8 cellular contexts compared by ENCODE assay signal in genomic region chr1:2198571-2198970, GRCh38. TPM values are rescaled to one million over a fixed set of nuclear protein-coding genes. Genes with fewer than 3 reads are reported as not detected.
A peak's percentile ranks its signal among the peaks of the same experiment; 100 is the strongest.
DNase-seq lines count a peak whose midpoint lies in the region; ATAC-seq and TF ChIP-seq lines count a peak whose summit lies in the region.

No MANE protein-coding gene starts in this region.

- peak overlapping the region; percentile 21 for H3K9ac ChIP-seq in fibroblast of lung (ENCODE audit: insufficient read depth, low read length)

- H3K27ac ChIP-seq in CD8-positive, alpha-beta T cell (ENCODE audit: low read depth, low read length) = peak overlapping the region; percentile 56
- peak overlapping the region; percentile 81 for H3K27ac ChIP-seq in fibroblast of lung (ENCODE audit: insufficient read depth, low read length)
- peak overlapping the region; percentile 70 to 71 for H3K27ac ChIP-seq in prostate gland

- 45% methylated on average over 11 of the region's 11 CpGs for WGBS in prostate gland

- CTCF ChIA-PET in CD8-positive, alpha-beta T cell (lab: Charles Lee) = interaction anchor here (1.1 to 12.6 kb wide), 3 partner anchors 113 to 186 kb away, joined by 3 to 332 read pairs (median 3); partner anchors contain the start of genes MORN1 and RER1

- H3K27ac Mint-ChIP-seq in CD8-positive, alpha-beta T cell = peak overlapping the region; percentile 89
- H3K27ac Mint-ChIP-seq in T-helper 17 cell = peak overlapping the region; percentile 86

- H3K4me2 ChIP-seq in fibroblast of lung (ENCODE audit: extremely low read depth, insufficient read depth, low read length) = no peak overlapping the region

- no peak overlapping the region for H2AFZ ChIP-seq in fibroblast of lung (ENCODE audit: low read length)

- H3K9me3 ChIP-seq in CD8-positive, alpha-beta T cell (ENCODE audit: low read length) = no peaks in the 10 kb centered on the region
- H3K9me3 ChIP-seq in T-helper 17 cell (ENCODE audit: control insufficient read depth, low read length, poor library complexity, severe bottlenecking) (no peaks in the 10 kb centered on the region), fibroblast of lung (ENCODE audit: control insufficient read depth, insufficient read depth, low read depth, low read length) (no peaks in the 10 kb centered on the region), prostate gland (no peaks in the 10 kb centered on the region)

- ATAC-seq in CD8-positive, alpha-beta T cell = no peak
- ATAC-seq in T-helper 17 cell = no peak

- H3K4me1 ChIP-seq in CD8-positive, alpha-beta T cell (ENCODE audit: insufficient read depth, low read length) = peaks cover 36% of the 10 kb centered on the region
- H3K4me1 ChIP-seq in fibroblast of lung (ENCODE audit: control insufficient read depth, extremely low read depth, insufficient read depth, low read length) (peaks cover 2% of the 10 kb centered on the region), prostate gland (replicated peaks) (peaks cover 9% of the 10 kb centered on the region)

- no peak for DNase-seq in CD8-positive, alpha-beta T cell
- DNase-seq in T-helper 17 cell (no peak), fibroblast of lung (ENCODE audit: low read depth in 2 of 2) (no peak), prostate gland (ENCODE audit: low spot score) (peak; percentile 64), epidermal melanocyte (ENCODE audit: insufficient read length, low spot score) (no peak), SHP77 (lab: John Stamatoyannopoulos, UW) (no peak), NCI-H226 (no peak), NCI-H446 treated with DMSO at 0.1 percent for 48 hours (lab: John Stamatoyannopoulos, UW) (no peak)

- no peaks in the 10 kb centered on the region for H3K36me3 ChIP-seq in CD8-positive, alpha-beta T cell (ENCODE audit: insufficient read depth, low read length)
- H3K36me3 ChIP-seq in fibroblast of lung (ENCODE audit: control insufficient read depth, insufficient read depth, low read length) (no peaks in the 10 kb centered on the region), prostate gland (no peaks in the 10 kb centered on the region)

- H3K27me3 ChIP-seq in CD8-positive, alpha-beta T cell (ENCODE audit: insufficient read depth, low read length) = no peaks in the 10 kb centered on the region
- no peaks in the 10 kb centered on the region for H3K27me3 ChIP-seq in fibroblast of lung (ENCODE audit: control insufficient read depth, insufficient read depth, low read length)
- H3K27me3 ChIP-seq in prostate gland (replicated peaks; ENCODE audit: insufficient read depth) = no peaks in the 10 kb centered on the region

- H3K79me2 ChIP-seq in fibroblast of lung (ENCODE audit: control insufficient read depth, insufficient read depth, low read length) = peaks cover 4% of the 10 kb centered on the region

- no peaks in the 10 kb centered on the region for H3K36me3 Mint-ChIP-seq in CD8-positive, alpha-beta T cell
- no peaks in the 10 kb centered on the region for H3K36me3 Mint-ChIP-seq in T-helper 17 cell (ENCODE audit: low read depth)

- no peak for TF ChIP-seq CTCF in CD8-positive, alpha-beta T cell (IDR thresholded peaks at IDR 0.05)
- TF ChIP-seq CTCF in fibroblast of lung (conservative IDR thresholded peaks at IDR 0.05 in 1 of 2, IDR thresholded peaks at IDR 0.05 in 1 of 2; ENCODE audit: low read depth in 1 of 2, low read length in 2 of 2) (no peak), prostate gland (IDR thresholded peaks at IDR 0.05) (peak in 1 of 4 experiments; percentile 13)

- no peak for TF ChIP-seq POLR2A in prostate gland (IDR thresholded peaks at IDR 0.05)

- H3K9me3 Mint-ChIP-seq in CD8-positive, alpha-beta T cell = no peaks in the 10 kb centered on the region

- no peaks in the 10 kb centered on the region for H4K20me1 ChIP-seq in fibroblast of lung (ENCODE audit: control insufficient read depth, extremely low read depth, insufficient read depth, low read length)

- peaks cover 23% of the 10 kb centered on the region for H3K4me1 Mint-ChIP-seq in CD8-positive, alpha-beta T cell (ENCODE audit: low read depth)
- peaks cover 17% of the 10 kb centered on the region for H3K4me1 Mint-ChIP-seq in T-helper 17 cell

- POLR2A ChIA-PET in CD8-positive, alpha-beta T cell (lab: Charles Lee) = interaction anchor here (1.1 to 1.6 kb wide), 3 partner anchors 29 to 183 kb away, joined by 7 to 9 read pairs (median 8); partner anchors contain the start of gene SKI

- H3K4me3 Mint-ChIP-seq in CD8-positive, alpha-beta T cell = peak overlapping the region; percentile 76
- peak overlapping the region; percentile 83 for H3K4me3 Mint-ChIP-seq in T-helper 17 cell

- peak overlapping the region; percentile 20 for H3K4me3 ChIP-seq in CD8-positive, alpha-beta T cell (ENCODE audit: low read depth, low read length)
- no peak overlapping the region for H3K4me3 ChIP-seq in fibroblast of lung (replicated peaks in 1 of 4; ENCODE audit: control extremely low read depth in 1 of 4, insufficient read depth in 1 of 4, low read depth in 3 of 4, low read length in 4 of 4)
- H3K4me3 ChIP-seq in prostate gland = no peak overlapping the region

- H3K27me3 Mint-ChIP-seq in CD8-positive, alpha-beta T cell (ENCODE audit: low read depth) = no peaks in the 10 kb centered on the region
- no peaks in the 10 kb centered on the region for H3K27me3 Mint-ChIP-seq in T-helper 17 cell

- intact Hi-C loops in CD8-positive, alpha-beta T cell (cut with DNase I, micrococcal nuclease) = loop anchor here in 1 of 2 experiments (5.0 kb wide), 1 partner anchor 146 kb away; the partner anchor contains the start of gene PRKCZ
- intact Hi-C loops in prostate gland (cut with DNase I) = loop anchor here (5.0 to 10.0 kb wide), 3 partner anchors 326 to 386 kb away; partner anchors contain the start of genes PANK4 and PRXL2B

RNA-seq across cellular contexts. Expression of gene FAAP20, which starts 4.0 kb away (rescaled TPM):
- total RNA-seq in CD8-positive, alpha-beta T cell = 10 to 100 TPM; 53.6 to 61.1 TPM
- total RNA-seq in T-helper 17 cell = 10 to 100 TPM; 44.6 to 48.6 TPM
- total RNA-seq in fibroblast of lung = 21.5 and 23.1 TPM in 2 replicates
- polyA plus RNA-seq in fibroblast of lung = 8.2 and 9.7 TPM in 2 replicates
- 39.4 and 46.3 TPM in 2 replicates for polyA plus RNA-seq in fibroblast of lung (2012)
- polyA minus RNA-seq in fibroblast of lung (ENCODE audit: low replicate concordance) = 6.5 and 10.0 TPM in 2 replicates
- total RNA-seq in prostate gland = 10 to 100 TPM; 55.9 to 70.4 TPM

RNA-seq across cellular contexts. Expression of gene SKI, which starts 29.5 kb away (rescaled TPM):
- total RNA-seq in CD8-positive, alpha-beta T cell = 100 to 1,000 TPM; 361 to 383 TPM
- total RNA-seq in T-helper 17 cell (100 to 1,000 TPM; 183 to 215 TPM), fibroblast of lung (18.0 and 21.8 TPM in 2 replicates), prostate gland (100 to 1,000 TPM in 1 of 2 donors, 10 to 100 TPM in 1; 46.2 to 114 TPM)
- 11.6 and 18.3 TPM in 2 replicates for polyA plus RNA-seq in fibroblast of lung
- 30.8 and 38.0 TPM in 2 replicates for polyA plus RNA-seq in fibroblast of lung (2012)
- 18.0 and 19.2 TPM in 2 replicates for polyA minus RNA-seq in fibroblast of lung (ENCODE audit: low replicate concordance)
